ENCODE assay signal across 14 cellular contexts in the genomic region with DNA sequence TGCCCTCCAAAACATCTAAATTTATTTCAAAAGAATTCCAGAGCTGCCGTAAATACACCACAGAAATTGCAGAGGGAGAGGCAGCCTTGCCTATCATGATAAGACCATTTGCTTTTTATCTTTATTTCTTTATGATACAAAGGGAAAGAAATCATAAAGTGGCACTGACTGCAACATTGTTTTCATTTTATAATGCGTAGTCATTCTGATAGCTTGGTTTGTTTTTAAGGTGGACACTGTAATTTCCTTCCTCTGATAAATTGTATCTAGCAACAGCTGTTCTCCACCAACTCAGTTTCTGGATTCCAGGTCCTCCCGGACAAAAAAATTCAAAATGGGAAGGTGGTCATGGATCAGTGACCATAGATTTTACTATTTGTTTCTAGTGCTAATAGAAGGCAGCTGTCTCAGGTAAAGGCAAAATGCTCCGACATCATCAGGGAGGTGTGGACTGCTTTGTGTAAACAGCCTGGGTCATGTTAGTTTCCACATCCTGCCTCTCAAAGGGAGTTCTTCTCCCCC. TPM values are rescaled to one million over a fixed set of nuclear protein-coding genes. Genes with fewer than 3 reads are reported as not detected.
DNase-seq lines count a peak whose midpoint lies in the region; ATAC-seq and TF ChIP-seq lines count a peak whose summit lies in the region.
"Had no signal": no experiment of that assay in that cellular context is flagged by ENCODE, and none has a peak within 500 bp of the region (broad histone marks: within the 10 kb centered on the region; RNA-seq: fewer than 3 reads in every experiment).

No MANE protein-coding gene starts in this region.

- H3K27me3 ChIP-seq in right lobe of liver, result no peaks in the 10 kb centered on the region
- H3K27me3 ChIP-seq: gastroesophageal sphincter, right atrium auricular region, SJCRH30 had no signal

- H3K9me3 ChIP-seq in right lobe of liver, result no peaks in the 10 kb centered on the region
- H3K9me3 ChIP-seq: gastroesophageal sphincter, right atrium auricular region, SJCRH30 had no signal

- no peak for TF ChIP-seq POLR2A in right lobe of liver (IDR thresholded peaks at IDR 0.05)

- intact Hi-C loops in right lobe of liver (cut with DNase I), result no loop called here

- peaks cover 0 to 38% (median 6%) of the 10 kb centered on the region in 4 donors for H3K4me1 ChIP-seq in right lobe of liver
- H3K4me1 ChIP-seq: gastroesophageal sphincter, right atrium auricular region had no signal

- DNase-seq in DMS 273 (lab: John Stamatoyannopoulos, UW; ENCODE audit: unreplicated experiment) (peak; percentile 17), DMS 273 treated with DMSO at 0.1 percent for 48 hours (lab: John Stamatoyannopoulos, UW) (no peak), SHP77 (lab: John Stamatoyannopoulos, UW) (peak; percentile 81 to 86), right lobe of liver (no peak), GM20000 (ENCODE audit: low spot score) (no peak)
- no peak for DNase-seq in activated T-cell treated with anti-CD3 and anti-CD28 coated beads, Interleukin-2, amount 50 U/mL, for 48 hours
- DNase-seq in activated CD8-positive, alpha-beta memory T cell treated with anti-CD3 and anti-CD28 coated beads, Interleukin-2, amount 50 U/mL, for 48 hours, result no peak
- DNase-seq: 8988T, activated gamma-delta T cell treated with Interleukin-2 at 50 U/mL for 16 hours, mesenchymal stem cell had no signal

- peak overlapping the region in 1 of 3 donors; percentile 4 for H3K4me3 ChIP-seq in right lobe of liver
- H3K4me3 ChIP-seq: right atrium auricular region, SJCRH30 had no signal

- no peaks in the 10 kb centered on the region for H3K36me3 ChIP-seq in right lobe of liver
- H3K36me3 ChIP-seq: gastroesophageal sphincter, right atrium auricular region, SJCRH30 had no signal

- ATAC-seq in right lobe of liver (peak; percentile 39 to 66 (median 52)), GM18502 (IDR thresholded peaks at IDR 0.05; ENCODE audit: poor library complexity, unreplicated experiment) (no peak)
- ATAC-seq: gastroesophageal sphincter had no signal

- H3K27ac ChIP-seq in right lobe of liver, result peak overlapping the region; percentile 12 to 35 (median 13)
- H3K27ac ChIP-seq: gastroesophageal sphincter, right atrium auricular region, SJCRH30 had no signal

- TF ChIP-seq CTCF in right lobe of liver (IDR thresholded peaks at IDR 0.05) (no peak), GM20000 (IDR thresholded peaks at IDR 0.05; ENCODE audit: extremely low read depth, missing control alignments) (no peak)

- WGBS in right lobe of liver (ENCODE audit: insufficient coverage, low coverage, low lambda C conversion rate, missing lambda C conversion rate), result 13% methylated on average over 4 of the region's 4 CpGs

RNA-seq across cellular contexts. Expression of a gene that starts 0.6 kb away (rescaled TPM):
- 10 to 100 TPM in 3 of 6 experiments, 1 to 10 TPM in 3; 2.0 to 12.6 (median 7.8) TPM for total RNA-seq in right lobe of liver

Comparison
In these comparisons a context has a peak if more than half of its experiments do, and no peak if none do; other contexts are left out.
1. DNase-seq: peak in DMS 273 (single experiment) and SHP77 (2 of 2); none in DMS 273 treated with DMSO at 0.1 percent for 48 hours (single experiment), right lobe of liver (0 of 3), activated T-cell treated with anti-CD3 and anti-CD28 coated beads, Interleukin-2, amount 50 U/mL, for 48 hours (0 of 2), GM20000 (single experiment) and activated CD8-positive, alpha-beta memory T cell treated with anti-CD3 and anti-CD28 coated beads, Interleukin-2, amount 50 U/mL, for 48 hours (single experiment).